Comparison of ENCODE assay signal across 1 cellular context in the genomic region with DNA sequence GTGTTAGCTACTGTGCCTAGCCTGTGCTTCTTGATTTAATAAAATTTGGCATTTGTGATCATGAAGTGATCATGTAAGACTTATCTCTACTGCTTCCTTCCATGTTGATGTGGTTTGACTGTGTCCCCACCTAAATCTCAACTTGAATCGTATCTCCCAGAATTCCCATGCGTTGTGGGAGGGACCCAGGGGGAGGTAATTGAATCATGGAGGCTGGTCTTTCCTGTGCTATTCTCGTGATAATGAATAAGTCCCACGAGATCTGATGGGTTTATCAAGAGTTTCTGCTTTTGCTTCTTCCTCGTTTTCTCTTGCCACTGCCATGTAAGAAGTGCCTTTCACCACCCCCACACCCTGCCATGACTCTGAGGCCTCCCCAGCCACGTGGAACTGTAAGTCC.
TF ChIP-seq lines count a peak whose summit lies in the region.

A gene (plus strand): TSS at position 301 of the 400 bp plus-strand sequence.

TF ChIP-seq in GM23338, 12 proteins besides CTCF, POLR2A, EP300 and RAD21 (continued from another document):
- TF ChIP-seq, protein P1, sequence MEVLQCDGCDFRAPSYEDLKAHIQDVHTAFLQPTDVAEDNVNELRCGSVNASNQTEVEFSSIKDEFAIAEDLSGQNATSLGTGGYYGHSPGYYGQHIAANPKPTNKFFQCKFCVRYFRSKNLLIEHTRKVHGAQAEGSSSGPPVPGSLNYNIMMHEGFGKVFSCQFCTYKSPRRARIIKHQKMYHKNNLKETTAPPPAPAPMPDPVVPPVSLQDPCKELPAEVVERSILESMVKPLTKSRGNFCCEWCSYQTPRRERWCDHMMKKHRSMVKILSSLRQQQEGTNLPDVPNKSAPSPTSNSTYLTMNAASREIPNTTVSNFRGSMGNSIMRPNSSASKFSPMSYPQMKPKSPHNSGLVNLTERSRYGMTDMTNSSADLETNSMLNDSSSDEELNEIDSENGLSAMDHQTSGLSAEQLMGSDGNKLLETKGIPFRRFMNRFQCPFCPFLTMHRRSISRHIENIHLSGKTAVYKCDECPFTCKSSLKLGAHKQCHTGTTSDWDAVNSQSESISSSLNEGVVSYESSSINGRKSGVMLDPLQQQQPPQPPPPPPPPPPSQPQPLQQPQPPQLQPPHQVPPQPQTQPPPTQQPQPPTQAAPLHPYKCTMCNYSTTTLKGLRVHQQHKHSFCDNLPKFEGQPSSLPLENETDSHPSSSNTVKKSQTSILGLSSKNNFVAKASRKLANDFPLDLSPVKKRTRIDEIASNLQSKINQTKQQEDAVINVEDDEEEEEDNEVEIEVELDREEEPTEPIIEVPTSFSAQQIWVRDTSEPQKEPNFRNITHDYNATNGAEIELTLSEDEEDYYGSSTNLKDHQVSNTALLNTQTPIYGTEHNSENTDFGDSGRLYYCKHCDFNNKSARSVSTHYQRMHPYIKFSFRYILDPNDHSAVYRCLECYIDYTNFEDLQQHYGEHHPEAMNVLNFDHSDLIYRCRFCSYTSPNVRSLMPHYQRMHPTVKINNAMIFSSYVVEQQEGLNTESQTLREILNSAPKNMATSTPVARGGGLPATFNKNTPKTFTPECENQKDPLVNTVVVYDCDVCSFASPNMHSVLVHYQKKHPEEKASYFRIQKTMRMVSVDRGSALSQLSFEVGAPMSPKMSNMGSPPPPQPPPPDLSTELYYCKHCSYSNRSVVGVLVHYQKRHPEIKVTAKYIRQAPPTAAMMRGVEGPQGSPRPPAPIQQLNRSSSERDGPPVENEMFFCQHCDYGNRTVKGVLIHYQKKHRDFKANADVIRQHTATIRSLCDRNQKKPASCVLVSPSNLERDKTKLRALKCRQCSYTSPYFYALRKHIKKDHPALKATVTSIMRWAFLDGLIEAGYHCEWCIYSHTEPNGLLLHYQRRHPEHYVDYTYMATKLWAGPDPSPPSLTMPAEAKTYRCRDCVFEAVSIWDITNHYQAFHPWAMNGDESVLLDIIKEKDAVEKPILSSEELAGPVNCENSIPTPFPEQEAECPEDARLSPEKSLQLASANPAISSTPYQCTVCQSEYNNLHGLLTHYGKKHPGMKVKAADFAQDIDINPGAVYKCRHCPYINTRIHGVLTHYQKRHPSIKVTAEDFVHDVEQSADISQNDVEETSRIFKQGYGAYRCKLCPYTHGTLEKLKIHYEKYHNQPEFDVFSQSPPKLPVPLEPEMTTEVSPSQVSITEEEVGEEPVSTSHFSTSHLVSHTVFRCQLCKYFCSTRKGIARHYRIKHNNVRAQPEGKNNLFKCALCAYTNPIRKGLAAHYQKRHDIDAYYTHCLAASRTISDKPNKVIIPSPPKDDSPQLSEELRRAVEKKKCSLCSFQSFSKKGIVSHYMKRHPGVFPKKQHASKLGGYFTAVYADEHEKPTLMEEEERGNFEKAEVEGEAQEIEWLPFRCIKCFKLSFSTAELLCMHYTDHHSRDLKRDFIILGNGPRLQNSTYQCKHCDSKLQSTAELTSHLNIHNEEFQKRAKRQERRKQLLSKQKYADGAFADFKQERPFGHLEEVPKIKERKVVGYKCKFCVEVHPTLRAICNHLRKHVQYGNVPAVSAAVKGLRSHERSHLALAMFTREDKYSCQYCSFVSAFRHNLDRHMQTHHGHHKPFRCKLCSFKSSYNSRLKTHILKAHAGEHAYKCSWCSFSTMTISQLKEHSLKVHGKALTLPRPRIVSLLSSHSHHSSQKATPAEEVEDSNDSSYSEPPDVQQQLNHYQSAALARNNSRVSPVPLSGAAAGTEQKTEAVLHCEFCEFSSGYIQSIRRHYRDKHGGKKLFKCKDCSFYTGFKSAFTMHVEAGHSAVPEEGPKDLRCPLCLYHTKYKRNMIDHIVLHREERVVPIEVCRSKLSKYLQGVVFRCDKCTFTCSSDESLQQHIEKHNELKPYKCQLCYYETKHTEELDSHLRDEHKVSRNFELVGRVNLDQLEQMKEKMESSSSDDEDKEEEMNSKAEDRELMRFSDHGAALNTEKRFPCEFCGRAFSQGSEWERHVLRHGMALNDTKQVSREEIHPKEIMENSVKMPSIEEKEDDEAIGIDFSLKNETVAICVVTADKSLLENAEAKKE (CRISPR knock-in tag; IDR thresholded peaks at IDR 0.05): no peak
- no peak for TF ChIP-seq NANOG (IDR thresholded peaks at IDR 0.05; ENCODE audit: borderline replicate concordance)
- no peak for TF ChIP-seq POLR2AphosphoS5 (IDR thresholded peaks at IDR 0.05; ENCODE audit: low read depth)
- TF ChIP-seq EZH2 (IDR thresholded peaks at IDR 0.05; ENCODE audit: low read depth, unreplicated experiment): no peak
- TF ChIP-seq, protein P2, sequence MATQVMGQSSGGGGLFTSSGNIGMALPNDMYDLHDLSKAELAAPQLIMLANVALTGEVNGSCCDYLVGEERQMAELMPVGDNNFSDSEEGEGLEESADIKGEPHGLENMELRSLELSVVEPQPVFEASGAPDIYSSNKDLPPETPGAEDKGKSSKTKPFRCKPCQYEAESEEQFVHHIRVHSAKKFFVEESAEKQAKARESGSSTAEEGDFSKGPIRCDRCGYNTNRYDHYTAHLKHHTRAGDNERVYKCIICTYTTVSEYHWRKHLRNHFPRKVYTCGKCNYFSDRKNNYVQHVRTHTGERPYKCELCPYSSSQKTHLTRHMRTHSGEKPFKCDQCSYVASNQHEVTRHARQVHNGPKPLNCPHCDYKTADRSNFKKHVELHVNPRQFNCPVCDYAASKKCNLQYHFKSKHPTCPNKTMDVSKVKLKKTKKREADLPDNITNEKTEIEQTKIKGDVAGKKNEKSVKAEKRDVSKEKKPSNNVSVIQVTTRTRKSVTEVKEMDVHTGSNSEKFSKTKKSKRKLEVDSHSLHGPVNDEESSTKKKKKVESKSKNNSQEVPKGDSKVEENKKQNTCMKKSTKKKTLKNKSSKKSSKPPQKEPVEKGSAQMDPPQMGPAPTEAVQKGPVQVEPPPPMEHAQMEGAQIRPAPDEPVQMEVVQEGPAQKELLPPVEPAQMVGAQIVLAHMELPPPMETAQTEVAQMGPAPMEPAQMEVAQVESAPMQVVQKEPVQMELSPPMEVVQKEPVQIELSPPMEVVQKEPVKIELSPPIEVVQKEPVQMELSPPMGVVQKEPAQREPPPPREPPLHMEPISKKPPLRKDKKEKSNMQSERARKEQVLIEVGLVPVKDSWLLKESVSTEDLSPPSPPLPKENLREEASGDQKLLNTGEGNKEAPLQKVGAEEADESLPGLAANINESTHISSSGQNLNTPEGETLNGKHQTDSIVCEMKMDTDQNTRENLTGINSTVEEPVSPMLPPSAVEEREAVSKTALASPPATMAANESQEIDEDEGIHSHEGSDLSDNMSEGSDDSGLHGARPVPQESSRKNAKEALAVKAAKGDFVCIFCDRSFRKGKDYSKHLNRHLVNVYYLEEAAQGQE (IDR thresholded peaks at IDR 0.05; ENCODE audit: unreplicated experiment): no peak
